In genomic region chr10:4061441-4061951, GRCh38 we compare ENCODE assay signal across 12 cellular contexts.
DNase-seq lines count a peak whose midpoint lies in the region; ATAC-seq, FAIRE-seq and TF ChIP-seq lines count a peak whose summit lies in the region.
"Had no signal": no experiment of that assay in that cellular context is flagged by ENCODE, and none has a peak within 500 bp of the region (broad histone marks: within the 10 kb centered on the region; RNA-seq: fewer than 3 reads in every experiment).

No MANE protein-coding gene starts in this region.

- H3K27ac Mint-ChIP-seq in GM23338 = no peak overlapping the region

- no peak for TF ChIP-seq EP300 in stomach (IDR thresholded peaks at IDR 0.05)

- no peaks in the 10 kb centered on the region for H3K4me1 Mint-ChIP-seq in GM23338

- H3K4ac ChIP-seq in IMR-90 (ENCODE audit: low read depth, low read length) (peak overlapping the region; percentile 33), mesendoderm (ENCODE audit: low read depth, low read length) (no peak overlapping the region)

- no peak overlapping the region; the same call in 1 of the 2 replicates for H4K91ac ChIP-seq in IMR-90 (ENCODE audit: insufficient read depth, low read depth, low read length)

- ATAC-seq in IMR-90 (ENCODE audit: low read depth) = peak; percentile 61; the same call in 1 of the 2 replicates
- ATAC-seq in GM23338 = no peak

- H2BK15ac ChIP-seq in IMR-90 (ENCODE audit: low read depth, low read length) (no peak overlapping the region; the same call in 2 of the 3 replicates), mesendoderm (replicated peaks; ENCODE audit: low read depth) (no peak overlapping the region)

- no TSS peak for BruUV-seq in IMR-90 (replicated peaks; lab: Mats Ljungman, UMichigan)

- H4K5ac ChIP-seq in IMR-90 (ENCODE audit: low read depth, low read length) (no peak overlapping the region), mesendoderm (ENCODE audit: low read length) (no peak overlapping the region)

- H4K20me1 ChIP-seq in IMR-90 (ENCODE audit: insufficient read depth, low read length) = no peaks in the 10 kb centered on the region
- H4K20me1 ChIP-seq in keratinocyte (ENCODE audit: control insufficient read depth, extremely low read depth, insufficient read depth, low read length) = no peaks in the 10 kb centered on the region
- H4K20me1 ChIP-seq in GM23338 (replicated peaks; ENCODE audit: insufficient read depth) = no peaks in the 10 kb centered on the region

- TF ChIP-seq RAD21 in IMR-90 (IDR thresholded peaks at IDR 0.05; ENCODE audit: low read length) = no peak

- H3K36me3 ChIP-seq in IMR-90 (ENCODE audit: control insufficient read depth, insufficient read depth, low read length) = no peaks in the 10 kb centered on the region
- H3K36me3 ChIP-seq in colonic mucosa = no peaks in the 10 kb centered on the region
- H3K36me3 ChIP-seq in keratinocyte (ENCODE audit: control insufficient read depth in 2 of 2, extremely low read depth in 1 of 2, insufficient read depth in 2 of 2, low read length in 2 of 2) = no peaks in the 10 kb centered on the region
- H3K36me3 ChIP-seq in stomach = no peaks in the 10 kb centered on the region
- no peaks in the 10 kb centered on the region for H3K36me3 ChIP-seq in GM23338 (ENCODE audit: insufficient read depth)
- no peaks in the 10 kb centered on the region for H3K36me3 ChIP-seq in mesendoderm (ENCODE audit: control insufficient read depth, insufficient read depth, low read length)
- H3K36me3 ChIP-seq: cardiac muscle cell, neutrophil had no signal

- DNase-seq in IMR-90 (no peak), colonic mucosa (peak; percentile 80), keratinocyte (ENCODE audit: low read depth, low spot score) (no peak), stomach (no peak), GM23338 (ENCODE audit: low spot score) (no peak), mesendoderm (no peak), frontal cortex (ENCODE audit: low spot score in 2 of 2) (no peak)
- no peak for DNase-seq in activated CD8-positive, alpha-beta memory T cell treated with anti-CD3 and anti-CD28 coated beads, Interleukin-2, amount 50 U/mL, for 48 hours
- DNase-seq: Caco-2, NCI-H524 treated with DMSO at 0.1 percent for 48 hours had no signal

- WGBS in IMR-90 (ENCODE audit: extremely low coverage in 2 of 2, insufficient read length in 1 of 2), 2 experiments = 94% methylated on average over 2 of the region's 7 CpGs; no CpG with 5 or more reads in 1 of the 2 experiments
- 36 to 54% (median 47%) methylated on average over 7 of the region's 7 CpGs for WGBS in stomach, 5 donors
- no CpG with 5 or more reads among the region's 7 CpGs for WGBS in mesendoderm (ENCODE audit: extremely low coverage, insufficient coverage, low lambda C conversion rate)

- TF ChIP-seq POLR2A in IMR-90 (IDR thresholded peaks at IDR 0.05; ENCODE audit: low read depth, low read length) (no peak), stomach (IDR thresholded peaks at IDR 0.05) (no peak)

- FAIRE-seq in keratinocyte (lab: Jason Lieb, UNC) = peak; percentile 92
- no peak for FAIRE-seq in frontal cortex (lab: Jason Lieb, UNC)

- H2AK9ac ChIP-seq in IMR-90 (replicated peaks; ENCODE audit: low read depth, low read length, poor library complexity) = no peak overlapping the region

- no peaks in the 10 kb centered on the region for H3K9me3 ChIP-seq in IMR-90 (ENCODE audit: control insufficient read depth, insufficient read depth, low read length)
- no peaks in the 10 kb centered on the region for H3K9me3 ChIP-seq in colonic mucosa
- no peaks in the 10 kb centered on the region for H3K9me3 ChIP-seq in keratinocyte (ENCODE audit: control insufficient read depth, low read depth, low read length)
- no peaks in the 10 kb centered on the region for H3K9me3 ChIP-seq in stomach
- H3K9me3 ChIP-seq: Caco-2, neutrophil had no signal

- H3K9me2 ChIP-seq in GM23338 (ENCODE audit: insufficient read depth) = 0 out of 2 replicates have a peak, but pooled peaks cover 4% of the 10 kb centered on the region

- H3K9ac ChIP-seq in IMR-90 (ENCODE audit: low read depth, low read length) (no peak overlapping the region), colonic mucosa (ENCODE audit: low read depth in 2 of 2, low read length in 2 of 2) (no peak overlapping the region), keratinocyte (ENCODE audit: control insufficient read depth, extremely low read depth, insufficient read depth, low read length) (no peak overlapping the region), mesendoderm (ENCODE audit: low read length) (no peak overlapping the region)

- intact Hi-C loops in IMR-90 (cut with micrococcal nuclease) = no loop called here
- intact Hi-C loops in colonic mucosa (cut with DNase I) = loop anchor here (10.0 kb wide), 1 partner anchor 277 kb away; the partner anchor contains the start of gene KLF6
- intact Hi-C loops in stomach (cut with DNase I; ENCODE audit: low total_unique reads) = no loop called here

- peak overlapping the region; percentile 10; the same call in 1 of the 2 replicates for H2BK120ac ChIP-seq in IMR-90 (ENCODE audit: low read depth, low read length)
- H2BK120ac ChIP-seq in mesendoderm (ENCODE audit: low read depth, low read length) = no peak overlapping the region

- H3K27me3 Mint-ChIP-seq in GM23338 (ENCODE audit: insufficient read depth, low read depth, poor library complexity) = peaks cover 1% of the 10 kb centered on the region

- peak overlapping the region; percentile 26; the same call in 1 of the 2 replicates for H2BK20ac ChIP-seq in IMR-90 (ENCODE audit: low read depth, low read length)

- no peaks in the 10 kb centered on the region for H3K79me1 ChIP-seq in IMR-90 (ENCODE audit: low read depth in 1 of 2, low read length in 2 of 2)
- H3K79me1 ChIP-seq in mesendoderm (ENCODE audit: low read length) = no peaks in the 10 kb centered on the region

- POLR2A ChIA-PET in IMR-90 (lab: Charles Lee; ENCODE audit: unreplicated experiment) = no interaction called here

- H4K8ac ChIP-seq in IMR-90 (ENCODE audit: low read depth in 2 of 2, low read length in 2 of 2) (no peak overlapping the region), mesendoderm (ENCODE audit: low read depth, low read length) (no peak overlapping the region)

- H3K4me1 ChIP-seq in IMR-90 (ENCODE audit: control insufficient read depth, insufficient read depth, low read length) = 0 out of 2 replicates have a peak, but pooled peaks cover 2% of the 10 kb centered on the region
- no peaks in the 10 kb centered on the region for H3K4me1 ChIP-seq in colonic mucosa
- H3K4me1 ChIP-seq in keratinocyte (ENCODE audit: control insufficient read depth, extremely low read depth, insufficient read depth, low read length) = peaks cover 11% of the 10 kb centered on the region
- peaks cover 0 to 34% (median 4%) of the 10 kb centered on the region in 4 donors for H3K4me1 ChIP-seq in stomach
- no peaks in the 10 kb centered on the region for H3K4me1 ChIP-seq in GM23338 (ENCODE audit: insufficient read depth)
- no peaks in the 10 kb centered on the region for H3K4me1 ChIP-seq in mesendoderm (ENCODE audit: control insufficient read depth, low read depth, low read length)

- H3K27me3 ChIP-seq in IMR-90 (ENCODE audit: control insufficient read depth, insufficient read depth, low read length) = no peaks in the 10 kb centered on the region
- no peaks in the 10 kb centered on the region for H3K27me3 ChIP-seq in colonic mucosa
- H3K27me3 ChIP-seq in keratinocyte (ENCODE audit: control insufficient read depth, extremely low read depth, insufficient read depth, low read length) = no peaks in the 10 kb centered on the region
- no peaks in the 10 kb centered on the region for H3K27me3 ChIP-seq in stomach
- H3K27me3 ChIP-seq in GM23338 (ENCODE audit: insufficient read depth) = no peaks in the 10 kb centered on the region
- H3K27me3 ChIP-seq in mesendoderm (ENCODE audit: insufficient read depth, low read length, poor library complexity) = no peaks in the 10 kb centered on the region
- H3K27me3 ChIP-seq: cardiac muscle cell, neutrophil had no signal

- H3K79me2 ChIP-seq in keratinocyte (ENCODE audit: control insufficient read depth, insufficient read depth, low read length) = no peaks in the 10 kb centered on the region
- no peaks in the 10 kb centered on the region for H3K79me2 ChIP-seq in GM23338 (replicated peaks; ENCODE audit: insufficient read depth)
- no peaks in the 10 kb centered on the region for H3K79me2 ChIP-seq in mesendoderm (ENCODE audit: control insufficient read depth, insufficient read depth, low read length)

- TF ChIP-seq CTCF in IMR-90 (conservative IDR thresholded peaks at IDR 0.05; ENCODE audit: low read depth, low read length) (no peak), colonic mucosa (IDR thresholded peaks at IDR 0.05) (no peak), keratinocyte (optimal IDR thresholded peaks at IDR 0.05 in 1 of 3, IDR thresholded peaks at IDR 0.05 in 1 of 3, conservative IDR thresholded peaks at IDR 0.05 in 1 of 3; ENCODE audit: extremely low read depth in 1 of 3, insufficient read depth in 2 of 3, low read length in 3 of 3) (no peak), stomach (IDR thresholded peaks at IDR 0.05) (no peak), GM23338 (conservative IDR thresholded peaks at IDR 0.05; ENCODE audit: low read depth in 2 of 2) (no peak)

- no peak overlapping the region for H3K4me3 Mint-ChIP-seq in GM23338

- H3K18ac ChIP-seq in IMR-90 (ENCODE audit: low read depth, low read length) (no peak overlapping the region; the same call in 1 of the 2 replicates), mesendoderm (ENCODE audit: low read length) (no peak overlapping the region)

- H2AFZ ChIP-seq in IMR-90 (replicated peaks; ENCODE audit: low read length, poor library complexity) (peak overlapping the region; percentile 3), keratinocyte (ENCODE audit: control insufficient read depth, low read length) (peak overlapping the region; percentile 84), GM23338 (no peak overlapping the region)

- H3K27ac ChIP-seq in IMR-90 (ENCODE audit: insufficient read depth, low read length) (no peak overlapping the region), colonic mucosa (peak overlapping the region; percentile 78), keratinocyte (ENCODE audit: control insufficient read depth, insufficient read depth, low read length) (peak overlapping the region; percentile 45), stomach (peak overlapping the region in 3 of 5 donors; percentile 46 to 51 (median 49)), GM23338 (ENCODE audit: low read depth) (no peak overlapping the region), mesendoderm (ENCODE audit: low read depth, low read length) (no peak overlapping the region)
- H3K27ac ChIP-seq: cardiac muscle cell, neutrophil had no signal

- H3K4me2 ChIP-seq in IMR-90 (ENCODE audit: low read depth, low read length) = no peak overlapping the region
- H3K4me2 ChIP-seq in keratinocyte (ENCODE audit: control insufficient read depth, extremely low read depth, insufficient read depth, low read depth, low read length) = peak overlapping the region; percentile 54
- H3K4me2 ChIP-seq in GM23338 = no peak overlapping the region
- no peak overlapping the region for H3K4me2 ChIP-seq in mesendoderm (ENCODE audit: low read length)

- H3K23ac ChIP-seq in IMR-90 (ENCODE audit: low read depth, low read length) (peak overlapping the region; percentile 41; the same call in 1 of the 2 replicates), mesendoderm (ENCODE audit: low read length) (no peak overlapping the region)

- H3F3A ChIP-seq in GM23338 (replicated peaks; ENCODE audit: low read depth) = no peaks in the 10 kb centered on the region

- H3K56ac ChIP-seq in IMR-90 (ENCODE audit: extremely low read depth, insufficient read depth, low read length) (no peak overlapping the region), mesendoderm (ENCODE audit: low read length) (no peak overlapping the region)

- CTCF ChIA-PET in IMR-90 (lab: Yijun Ruan, JAX) = no interaction called here

- dilution Hi-C loops in IMR-90 (cut with HindIII; ENCODE audit: low sequenced_read_pairs, unreplicated experiment) = no loop called here
- dilution Hi-C loops in keratinocyte (cut with MboI; ENCODE audit: extremely low pct_ligation_motif_present, low sequenced_read_pairs) = no loop called here

- in situ Hi-C loops in IMR-90 (cut with MboI; ENCODE audit: low sequenced_read_pairs) = no loop called here

- H2BK5ac ChIP-seq in IMR-90 (ENCODE audit: low read depth, low read length, poor library complexity, severe bottlenecking) (no peak overlapping the region), mesendoderm (ENCODE audit: low read length) (no peak overlapping the region)

- peak overlapping the region; percentile 61; the same call in 1 of the 2 replicates for H3K14ac ChIP-seq in IMR-90 (replicated peaks; ENCODE audit: low read depth, low read length)

- H2AK5ac ChIP-seq in IMR-90 (ENCODE audit: low read depth, low read length) (no peak overlapping the region), mesendoderm (ENCODE audit: low read length) (no peak overlapping the region)

- H3K4me3 ChIP-seq in IMR-90 (ENCODE audit: insufficient read depth, low read depth, low read length) = no peak overlapping the region
- no peak overlapping the region for H3K4me3 ChIP-seq in colonic mucosa
- H3K4me3 ChIP-seq in keratinocyte (ENCODE audit: control insufficient read depth in 2 of 3, extremely low read depth in 1 of 3, insufficient read depth in 2 of 3, low read depth in 1 of 3, low read length in 3 of 3) = no peak overlapping the region
- no peak overlapping the region for H3K4me3 ChIP-seq in stomach
- H3K4me3 ChIP-seq in GM23338 = no peak overlapping the region
- no peak overlapping the region for H3K4me3 ChIP-seq in mesendoderm (ENCODE audit: low read length)
- H3K4me3 ChIP-seq: cardiac muscle cell had no signal

- no peaks in the 10 kb centered on the region for H3K9me3 Mint-ChIP-seq in GM23338

- no peaks in the 10 kb centered on the region for H3K36me3 Mint-ChIP-seq in GM23338 (ENCODE audit: low read depth)

- peaks cover 5% of the 10 kb centered on the region; the same call in 1 of the 2 replicates for H3K9me1 ChIP-seq in IMR-90 (ENCODE audit: insufficient read depth, low read length)
- H3K9me1 ChIP-seq in keratinocyte (ENCODE audit: control insufficient read depth, extremely low read depth, insufficient read depth, low read length) = no peaks in the 10 kb centered on the region

Comparison
In these comparisons a context has a peak if more than half of its experiments do, and no peak if none do; other contexts are left out.
1. H3K27ac ChIP-seq: peak in colonic mucosa (single experiment), keratinocyte (single experiment) and stomach (3 of 5); none in IMR-90 (single experiment), GM23338 (single experiment) and mesendoderm (single experiment).